18 cellular contexts compared by ENCODE assay signal in genomic region chr2:66275984-66276383, GRCh38.
"Had no signal": no experiment of that assay in that cellular context is flagged by ENCODE, and none has a peak within 500 bp of the region (broad histone marks: within the 10 kb centered on the region; RNA-seq: fewer than 3 reads in every experiment).

No MANE protein-coding gene starts in this region.

- H3K9me3 Mint-ChIP-seq: activated B cell treated with CpG ODN at 0.5 μM for 24 hours; activated naive CD4-positive, alpha-beta T cell treated with anti-CD3 and anti-CD28 coated beads, Interleukin-2, amount 10 ng/mL, durations not matched to agents 7 days and 5 days; activated naive CD8-positive, alpha-beta T cell treated with anti-CD3 and anti-CD28 coated beads, Interleukin-2, amount 50 U/mL, for 24 hours; brain; natural killer cell treated with Interleukin-12 subunit alpha and Interleukin-12 subunit beta and Interleukin-15 and Interleukin-18, amount 100 ng/mL, for 72 hours; stimulated activated naive B cell treated with anti-CD40 and anti-IgM and Interleukin-4, amounts not matched to agents 10 μg/mL and 1 μg/mL and 100 μg/mL, for 72 hours had no signal

- H3K36me3 ChIP-seq: thoracic aorta had no signal

- DNase-seq: activated B cell treated with CpG ODN at 0.5 μM for 24 hours; activated CD4-positive, alpha-beta T cell treated with anti-CD3 and anti-CD28 coated beads for 48 hours; activated CD8-positive, alpha-beta memory T cell treated with anti-CD3 and anti-CD28 coated beads, Interleukin-2, amount 50 U/mL, for 4 hours; activated effector memory CD4-positive, alpha-beta T cell treated with Interleukin-2 at 50 U/mL for 16 hours; activated naive CD4-positive, alpha-beta T cell treated with anti-CD3 and anti-CD28 coated beads, Interleukin-2, amount 10 ng/mL, durations not matched to agents 7 days and 5 days; activated naive CD8-positive, alpha-beta T cell treated with anti-CD3 and anti-CD28 coated beads, Interleukin-2, amount 50 U/mL, for 24 hours; activated T-cell treated with anti-CD3 and anti-CD28 coated beads, Interleukin-2, amount 50 U/mL, for 48 hours; anterior cingulate cortex; caudate nucleus; effector memory CD8-positive, alpha-beta T cell; nucleus accumbens; retina; stimulated activated naive B cell treated with anti-CD40 and anti-IgM and Interleukin-4, amounts not matched to agents 10 μg/mL and 1 μg/mL and 100 μg/mL, for 72 hours; T-helper 9 cell had no signal

- H3K4me1 Mint-ChIP-seq: activated B cell treated with CpG ODN at 0.5 μM for 24 hours; activated naive CD4-positive, alpha-beta T cell treated with anti-CD3 and anti-CD28 coated beads, Interleukin-2, amount 10 ng/mL, durations not matched to agents 7 days and 5 days; activated naive CD8-positive, alpha-beta T cell treated with anti-CD3 and anti-CD28 coated beads, Interleukin-2, amount 50 U/mL, for 24 hours; stimulated activated naive B cell treated with anti-CD40 and anti-IgM and Interleukin-4, amounts not matched to agents 10 μg/mL and 1 μg/mL and 100 μg/mL, for 72 hours had no signal

- ATAC-seq: activated naive CD8-positive, alpha-beta T cell treated with anti-CD3 and anti-CD28 coated beads, Interleukin-2, amount 50 U/mL, for 24 hours; effector memory CD8-positive, alpha-beta T cell; natural killer cell treated with Interleukin-12 subunit alpha and Interleukin-12 subunit beta and Interleukin-15 and Interleukin-18, amount 100 ng/mL, for 72 hours; stimulated activated naive B cell treated with anti-CD40 and anti-IgM and Interleukin-4, amounts not matched to agents 10 μg/mL and 1 μg/mL and 100 μg/mL, for 72 hours had no signal

- H3K27ac Mint-ChIP-seq: activated B cell treated with CpG ODN at 0.5 μM for 24 hours; activated naive CD4-positive, alpha-beta T cell treated with anti-CD3 and anti-CD28 coated beads, Interleukin-2, amount 10 ng/mL, durations not matched to agents 7 days and 5 days; activated naive CD8-positive, alpha-beta T cell treated with anti-CD3 and anti-CD28 coated beads, Interleukin-2, amount 50 U/mL, for 24 hours; brain; effector memory CD8-positive, alpha-beta T cell; natural killer cell treated with Interleukin-12 subunit alpha and Interleukin-12 subunit beta and Interleukin-15 and Interleukin-18, amount 100 ng/mL, for 72 hours; stimulated activated naive B cell treated with anti-CD40 and anti-IgM and Interleukin-4, amounts not matched to agents 10 μg/mL and 1 μg/mL and 100 μg/mL, for 72 hours had no signal

- H3K27ac ChIP-seq: epithelial cell of prostate, thoracic aorta had no signal

- H3K36me3 Mint-ChIP-seq: activated naive CD4-positive, alpha-beta T cell treated with anti-CD3 and anti-CD28 coated beads, Interleukin-2, amount 10 ng/mL, durations not matched to agents 7 days and 5 days; brain; natural killer cell treated with Interleukin-12 subunit alpha and Interleukin-12 subunit beta and Interleukin-15 and Interleukin-18, amount 100 ng/mL, for 72 hours; stimulated activated naive B cell treated with anti-CD40 and anti-IgM and Interleukin-4, amounts not matched to agents 10 μg/mL and 1 μg/mL and 100 μg/mL, for 72 hours had no signal

- H3K4me3 ChIP-seq: thoracic aorta had no signal

- H3K9me3 ChIP-seq: thoracic aorta had no signal

- H3K4me3 Mint-ChIP-seq: activated B cell treated with CpG ODN at 0.5 μM for 24 hours; activated naive CD4-positive, alpha-beta T cell treated with anti-CD3 and anti-CD28 coated beads, Interleukin-2, amount 10 ng/mL, durations not matched to agents 7 days and 5 days; activated naive CD8-positive, alpha-beta T cell treated with anti-CD3 and anti-CD28 coated beads, Interleukin-2, amount 50 U/mL, for 24 hours; brain; effector memory CD8-positive, alpha-beta T cell; natural killer cell treated with Interleukin-12 subunit alpha and Interleukin-12 subunit beta and Interleukin-15 and Interleukin-18, amount 100 ng/mL, for 72 hours; stimulated activated naive B cell treated with anti-CD40 and anti-IgM and Interleukin-4, amounts not matched to agents 10 μg/mL and 1 μg/mL and 100 μg/mL, for 72 hours had no signal

- H3K27me3 Mint-ChIP-seq: activated B cell treated with CpG ODN at 0.5 μM for 24 hours; activated naive CD4-positive, alpha-beta T cell treated with anti-CD3 and anti-CD28 coated beads, Interleukin-2, amount 10 ng/mL, durations not matched to agents 7 days and 5 days; activated naive CD8-positive, alpha-beta T cell treated with anti-CD3 and anti-CD28 coated beads, Interleukin-2, amount 50 U/mL, for 24 hours; effector memory CD8-positive, alpha-beta T cell; natural killer cell treated with Interleukin-12 subunit alpha and Interleukin-12 subunit beta and Interleukin-15 and Interleukin-18, amount 100 ng/mL, for 72 hours; stimulated activated naive B cell treated with anti-CD40 and anti-IgM and Interleukin-4, amounts not matched to agents 10 μg/mL and 1 μg/mL and 100 μg/mL, for 72 hours had no signal
